20 cellular contexts compared by ENCODE assay signal in genomic region chr10:74836855-74837254, GRCh38. TPM values are rescaled to one million over a fixed set of nuclear protein-coding genes. Genes with fewer than 3 reads are reported as not detected.
A peak's percentile ranks its signal among the peaks of the same experiment; 100 is the strongest.
DNase-seq lines count a peak whose midpoint lies in the region; ATAC-seq, FAIRE-seq and TF ChIP-seq lines count a peak whose summit lies in the region.
"Had no signal": no experiment of that assay in that cellular context is flagged by ENCODE, and none has a peak within 500 bp of the region (broad histone marks: within the 10 kb centered on the region; RNA-seq: fewer than 3 reads in every experiment).

No MANE protein-coding gene starts in this region.

- H3K9me3 ChIP-seq in hepatocyte (ENCODE audit: low read depth) (no peaks in the 10 kb centered on the region), HAP-1 (no peaks in the 10 kb centered on the region; the same call in 1 of the 2 replicates), H9 (ENCODE audit: control insufficient read depth, low read depth, low read length) (no peaks in the 10 kb centered on the region)
- H3K9me3 ChIP-seq: BE2C, Caco-2 had no signal

- no peak overlapping the region for H2BK12ac ChIP-seq in H9 (ENCODE audit: insufficient read length, low read depth, low read length)

- FAIRE-seq in G401.6 (lab: Jason Lieb, UNC): peak; percentile 53
- FAIRE-seq in H54 (lab: Jason Lieb, UNC): no peak

- H3K4me3 Mint-ChIP-seq in H9: no peak overlapping the region
- H3K4me3 Mint-ChIP-seq: CD4-positive, CD25-positive, alpha-beta regulatory T cell; GM23338 had no signal

- TF ChIP-seq POLR2A in H54 (IDR thresholded peaks at IDR 0.05; ENCODE audit: low read depth, low read length): no peak

- peaks cover 22 to 26% of the 10 kb centered on the region in 2 experiments for H3K4me1 Mint-ChIP-seq in H9

- H3T11ph ChIP-seq in H9 (ENCODE audit: low read length): no peak overlapping the region

- H2BK120ac ChIP-seq in H9 (ENCODE audit: low read depth, low read length, poor library complexity, severe bottlenecking): no peak overlapping the region

- H3K9me3 Mint-ChIP-seq in H9: 0 out of 5 replicates have a peak, but pooled peaks cover 0 to 2% of the 10 kb centered on the region in 2 experiments
- H3K9me3 Mint-ChIP-seq: CD4-positive, CD25-positive, alpha-beta regulatory T cell; GM23338 had no signal

- H3K27ac Mint-ChIP-seq in H9: no peak overlapping the region; a peak in 1 of 7 replicates

- H3K14ac ChIP-seq in H9 (ENCODE audit: insufficient read depth, low read length): no peak overlapping the region

- H2AFZ ChIP-seq in hepatocyte (no peak overlapping the region), H9 (ENCODE audit: low read length) (no peak overlapping the region)
- H2AFZ ChIP-seq: GM23338 had no signal

- H4K8ac ChIP-seq in H9 (replicated peaks; ENCODE audit: insufficient read length, low read depth, low read length): no peak overlapping the region

- no peak overlapping the region for H2BK15ac ChIP-seq in H9 (ENCODE audit: low read depth, low read length)

- peaks cover 5% of the 10 kb centered on the region for H3K4me1 ChIP-seq in hepatocyte (ENCODE audit: insufficient read depth)
- peaks cover 7% of the 10 kb centered on the region for H3K4me1 ChIP-seq in HAP-1
- H3K4me1 ChIP-seq in H9 (ENCODE audit: insufficient read depth, low read length): no peaks in the 10 kb centered on the region

- no peaks in the 10 kb centered on the region for H3K23me2 ChIP-seq in H9 (ENCODE audit: insufficient read length, low read depth, low read length, poor library complexity, severe bottlenecking)

- ATAC-seq in sciatic nerve: peak; percentile 61
- ATAC-seq: GM23338 had no signal

- H3K4me2 ChIP-seq in hepatocyte (peak overlapping the region; percentile 2), H9 (ENCODE audit: insufficient read depth, insufficient read length, low read length) (no peak overlapping the region)
- H3K4me2 ChIP-seq: GM23338 had no signal

- in situ Hi-C loops in HAP-1 (cut with MboI; ENCODE audit: low sequenced_read_pairs): no loop called here

- no peaks in the 10 kb centered on the region for H3K9me2 ChIP-seq in hepatocyte (replicated peaks; ENCODE audit: insufficient read depth)

- peaks cover 66% of the 10 kb centered on the region for H4K20me1 ChIP-seq in hepatocyte (ENCODE audit: insufficient read depth, poor library complexity, severe bottlenecking)
- H4K20me1 ChIP-seq in H9 (ENCODE audit: control insufficient read depth, insufficient read depth, insufficient read length): no peaks in the 10 kb centered on the region

- H3K9ac ChIP-seq in H9 (ENCODE audit: extremely low read depth, insufficient read length, low read length): no peak overlapping the region

- H2BK5ac ChIP-seq in H9 (ENCODE audit: insufficient read length, low read length): no peak overlapping the region

- H3K79me2 ChIP-seq in hepatocyte (peaks cover 100% of the 10 kb centered on the region), H9 (ENCODE audit: insufficient read depth, low read length) (peaks cover 2% of the 10 kb centered on the region; the same call in 1 of the 2 replicates)

- H3K56ac ChIP-seq in H9 (ENCODE audit: insufficient read length, low read depth, low read length): no peak overlapping the region

- DNase-seq in amniotic epithelial cell (ENCODE audit: low read depth): peak; percentile 40
- DNase-seq in hepatocyte (ENCODE audit: low spot score): no peak
- no peak for DNase-seq in sciatic nerve (ENCODE audit: low spot score)
- DNase-seq in HAP-1 (ENCODE audit: low spot score in 2 of 2): no peak
- DNase-seq in NCI-H187 treated with DMSO at 0.1 percent for 48 hours (lab: John Stamatoyannopoulos, UW): no peak
- no peak for DNase-seq in H9
- no peak for DNase-seq in H54 (ENCODE audit: insufficient read length, low spot score)
- DNase-seq: BE2C; Caco-2; CD4-positive, CD25-positive, alpha-beta regulatory T cell; GF-D8; KG1; MV-4-11; NCI-H1694 treated with DMSO at 0.1 percent for 48 hours; NCI-H2107; NCI-H524; NCI-H82; SHP77 had no signal

- no peak overlapping the region for H2AK5ac ChIP-seq in H9 (ENCODE audit: insufficient read length, low read length)

- intact Hi-C loops in sciatic nerve (cut with DNase I): no loop called here

- no peak overlapping the region for H3K4me3 ChIP-seq in hepatocyte
- H3K4me3 ChIP-seq in HAP-1: no peak overlapping the region
- H3K4me3 ChIP-seq: GM23338 had no signal

- H2BK20ac ChIP-seq in H9 (ENCODE audit: low read depth, low read length, poor library complexity, severe bottlenecking): no peak overlapping the region

- H3K79me1 ChIP-seq in H9 (ENCODE audit: insufficient read depth, low read depth, low read length, poor library complexity, severe bottlenecking): peaks cover 9% of the 10 kb centered on the region

- H4K5ac ChIP-seq in H9 (ENCODE audit: insufficient read length, low read depth, low read length): no peak overlapping the region

- H3K4ac ChIP-seq in H9 (ENCODE audit: low read depth, low read length): no peak overlapping the region

- 70% methylated on average over 1 of the region's 1 CpG for WGBS in hepatocyte (ENCODE audit: low lambda C conversion rate, missing lambda C conversion rate)
- WGBS in H9 (ENCODE audit: extremely low coverage, insufficient read length, low lambda C conversion rate): no CpG with 5 or more reads among the region's 1 CpG

- TF ChIP-seq CTCF in hepatocyte (IDR thresholded peaks at IDR 0.05; ENCODE audit: poor library complexity) (no peak), H9 (conservative IDR thresholded peaks at IDR 0.05) (no peak)

- H3K36me3 Mint-ChIP-seq in H9 (ENCODE audit: insufficient read depth in 1 of 3, low read depth in 3 of 3): peaks cover 8 to 11% (median 9%) of the 10 kb centered on the region in 3 experiments; a peak in 5 of 7 replicates

- no peak overlapping the region for H4K91ac ChIP-seq in H9 (ENCODE audit: insufficient read length, low read depth, low read length)

- H3K27ac ChIP-seq in hepatocyte (peak overlapping the region; percentile 4), H9 (ENCODE audit: insufficient read length, low read depth, low read length) (no peak overlapping the region)

- no peak overlapping the region for H3K18ac ChIP-seq in H9 (ENCODE audit: insufficient read length, low read depth, low read length)

- H3K27me3 Mint-ChIP-seq in H9 (ENCODE audit: low read depth): no peaks in the 10 kb centered on the region
- H3K27me3 Mint-ChIP-seq: CD4-positive, CD25-positive, alpha-beta regulatory T cell had no signal

- H3K23ac ChIP-seq in H9 (ENCODE audit: insufficient read length, low read depth, low read length): no peak overlapping the region

- H3K36me3 ChIP-seq in hepatocyte (replicated peaks; ENCODE audit: insufficient read depth, low read depth) (no peaks in the 10 kb centered on the region), HAP-1 (replicated peaks) (no peaks in the 10 kb centered on the region)
- H3K36me3 ChIP-seq: BE2C had no signal

- H3K27me3 ChIP-seq in hepatocyte (no peaks in the 10 kb centered on the region), HAP-1 (ENCODE audit: low read depth) (no peaks in the 10 kb centered on the region), H9 (ENCODE audit: insufficient read depth, low read length) (no peaks in the 10 kb centered on the region)
- H3K27me3 ChIP-seq: BE2C had no signal

RNA-seq across cellular contexts. Expression of gene KAT6B, which starts 10.5 kb away (rescaled TPM):
- 28.8 and 36.2 TPM in 2 replicates for total RNA-seq in hepatocyte
- 15.8 and 17.0 TPM in 2 replicates for polyA plus RNA-seq in hepatocyte
- total RNA-seq in sciatic nerve: 57.3 TPM
- 34.2 and 35.4 TPM in 2 replicates for total RNA-seq in H9 (2021)
